ENCODE assay signal across 15 cellular contexts in genomic region chr2:69985684-69986083, GRCh38. TPM values are rescaled to one million over a fixed set of nuclear protein-coding genes. Genes with fewer than 3 reads are reported as not detected.
DNase-seq lines count a peak whose midpoint lies in the region; ATAC-seq and TF ChIP-seq lines count a peak whose summit lies in the region.
"Had no signal": no experiment of that assay in that cellular context is flagged by ENCODE, and none has a peak within 500 bp of the region (broad histone marks: within the 10 kb centered on the region; RNA-seq: fewer than 3 reads in every experiment).

No MANE protein-coding gene starts in this region.

- H3K27ac Mint-ChIP-seq in natural killer cell (peak overlapping the region; percentile 71 to 82), type B pancreatic cell (no peak overlapping the region)
- H3K27ac Mint-ChIP-seq: activated CD4-positive, alpha-beta T cell treated with anti-CD3 and anti-CD28 coated beads, Interleukin-2, amount 10 ng/mL, durations not matched to agents 7 days and 5 days had no signal

- intact Hi-C loops in natural killer cell (cut with micrococcal nuclease), result no loop called here

- DNase-seq in Ammon's horn (ENCODE audit: low spot score) (peak; percentile 71), SKM-1 (lab: John Stamatoyannopoulos, UW; ENCODE audit: unreplicated experiment) (peak; percentile 91), globus pallidus (ENCODE audit: low spot score) (peak; percentile 28), natural killer cell (peak; percentile 24), NCI-H1105 (lab: John Stamatoyannopoulos, UW) (no peak), H4 (ENCODE audit: low spot score) (no peak), NCI-H748 treated with DMSO at 0.1 percent for 48 hours (lab: John Stamatoyannopoulos, UW) (no peak), type B pancreatic cell (ENCODE audit: extremely low spot score, unreplicated experiment) (no peak)
- DNase-seq: activated CD4-positive, alpha-beta T cell treated with anti-CD3 and anti-CD28 coated beads, Interleukin-2, amount 10 ng/mL, durations not matched to agents 7 days and 5 days; effector memory CD4-positive, alpha-beta T cell; NCI-H1048; NCI-H510A; RPMI8226; stimulated activated CD4-positive, alpha-beta T cell treated with anti-CD3 and anti-CD28 coated beads, Interleukin-12 subunit alpha, Interleukin-12 subunit beta, amount 100 ng/mL, for 4 hours; T1000 had no signal

- H3K9me3 Mint-ChIP-seq in natural killer cell (no peaks in the 10 kb centered on the region), type B pancreatic cell (no peaks in the 10 kb centered on the region)
- H3K9me3 Mint-ChIP-seq: activated CD4-positive, alpha-beta T cell treated with anti-CD3 and anti-CD28 coated beads, Interleukin-2, amount 10 ng/mL, durations not matched to agents 7 days and 5 days had no signal

- H3K36me3 Mint-ChIP-seq in natural killer cell, result no peaks in the 10 kb centered on the region
- no peaks in the 10 kb centered on the region for H3K36me3 Mint-ChIP-seq in type B pancreatic cell

- H3K4me1 Mint-ChIP-seq in natural killer cell (peaks cover 13 to 18% of the 10 kb centered on the region in 2 donors), type B pancreatic cell (ENCODE audit: unreplicated experiment) (no peaks in the 10 kb centered on the region)

- H3K4me3 Mint-ChIP-seq in natural killer cell (no peak overlapping the region), type B pancreatic cell (no peak overlapping the region)
- H3K4me3 Mint-ChIP-seq: activated CD4-positive, alpha-beta T cell treated with anti-CD3 and anti-CD28 coated beads, Interleukin-2, amount 10 ng/mL, durations not matched to agents 7 days and 5 days had no signal

- ATAC-seq in natural killer cell, result peak; percentile 90 to 94 (median 91)

- TF ChIP-seq CTCF in natural killer cell (IDR thresholded peaks at IDR 0.05) (no peak), type B pancreatic cell (conservative IDR thresholded peaks at IDR 0.05) (no peak)

- H3K27me3 Mint-ChIP-seq in natural killer cell (ENCODE audit: low read depth in 2 of 2) (no peaks in the 10 kb centered on the region), type B pancreatic cell (no peaks in the 10 kb centered on the region)
- H3K27me3 Mint-ChIP-seq: activated CD4-positive, alpha-beta T cell treated with anti-CD3 and anti-CD28 coated beads, Interleukin-2, amount 10 ng/mL, durations not matched to agents 7 days and 5 days had no signal

RNA-seq across cellular contexts. Expression of gene ASPRV1, which starts 24.3 kb away (rescaled TPM):
- total RNA-seq in natural killer cell, result 1 to 10 TPM; 1.4 to 2.7 (median 1.9) TPM
- total RNA-seq in H4 (2014; rRNA removed; shearing (Covaris generic)), result 0.23 TPM in 1 of 2 replicates, not detected in the other
- 0.67 and 1.3 TPM in 2 replicates for total RNA-seq in type B pancreatic cell (ENCODE audit: low replicate concordance)

Comparison
In these comparisons a context has a peak if more than half of its experiments do, and no peak if none do; other contexts are left out.
1. DNase-seq: peak in Ammon's horn (single experiment), SKM-1 (single experiment), globus pallidus (single experiment) and natural killer cell (single experiment); none in NCI-H1105 (single experiment), H4 (single experiment), NCI-H748 treated with DMSO at 0.1 percent for 48 hours (single experiment) and type B pancreatic cell (single experiment).